ENCODE assay signal across 24 cellular contexts in the genomic region with DNA sequence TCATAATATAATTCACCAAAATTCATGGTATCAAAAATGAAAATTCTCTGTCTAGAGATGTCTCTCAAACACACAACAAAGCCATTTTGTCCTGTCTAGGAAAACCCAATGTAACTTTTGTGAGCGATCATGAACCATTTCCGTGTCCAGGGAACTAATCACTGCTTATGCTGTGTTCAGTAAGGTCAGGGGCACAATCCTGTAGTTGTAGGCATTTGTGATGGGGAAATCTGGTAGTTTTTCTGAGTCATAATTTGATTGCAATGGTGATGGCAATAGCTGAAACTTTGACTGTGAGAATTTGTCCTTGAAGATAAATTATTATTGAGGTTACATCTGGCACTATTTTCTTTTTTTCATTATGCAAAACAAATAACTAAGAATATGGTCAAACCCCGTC.
"Had no signal": no experiment of that assay in that cellular context is flagged by ENCODE, and none has a peak within 500 bp of the region (broad histone marks: within the 10 kb centered on the region; RNA-seq: fewer than 3 reads in every experiment).

No MANE protein-coding gene starts in this region.

- H3K36me3 ChIP-seq: brain microvascular endothelial cell, esophagus squamous epithelium, gastrocnemius medialis, heart left ventricle, left ventricle myocardium inferior, right atrium auricular region, suprapubic skin, vagina had no signal

- H3K9me3 ChIP-seq: esophagus squamous epithelium, gastrocnemius medialis, heart left ventricle, left ventricle myocardium inferior, right atrium auricular region, suprapubic skin, vagina had no signal

- H3K4me1 Mint-ChIP-seq: activated CD4-positive, alpha-beta T cell treated with anti-CD3 and anti-CD28 coated beads, Interleukin-2, amount 10 ng/mL, durations not matched to agents 24 days and 14 days; activated naive CD8-positive, alpha-beta T cell treated with anti-CD3 and anti-CD28 coated beads, Interleukin-2, amount 10 ng/mL, durations not matched to agents 7 days and 5 days; stimulated activated naive CD8-positive, alpha-beta T cell treated with anti-CD3 and anti-CD28 coated beads, Interleukin-15, amount 100 ng/mL, for 72 hours had no signal

- ATAC-seq: activated CD8-positive, alpha-beta T cell treated with anti-CD3 and anti-CD28 coated beads for 36 hours; activated T-helper 17 cell treated with anti-CD3 and anti-CD28 coated beads, Interleukin-2, amount 50 U/mL, for 72 hours; gastrocnemius medialis; heart left ventricle; stimulated activated naive CD8-positive, alpha-beta T cell treated with anti-CD3 and anti-CD28 coated beads, Interleukin-15, amount 100 ng/mL, for 72 hours had no signal

- H3K27ac Mint-ChIP-seq: activated CD4-positive, alpha-beta T cell treated with anti-CD3 and anti-CD28 coated beads, Interleukin-2, amount 10 ng/mL, durations not matched to agents 24 days and 14 days; activated CD8-positive, alpha-beta T cell treated with anti-CD3 and anti-CD28 coated beads for 36 hours; activated naive CD8-positive, alpha-beta T cell treated with anti-CD3 and anti-CD28 coated beads, Interleukin-2, amount 10 ng/mL, durations not matched to agents 7 days and 5 days; activated T-helper 17 cell treated with anti-CD3 and anti-CD28 coated beads, Interleukin-2, amount 50 U/mL, for 72 hours; stimulated activated naive CD8-positive, alpha-beta T cell treated with anti-CD3 and anti-CD28 coated beads, Interleukin-15, amount 100 ng/mL, for 72 hours had no signal

- FAIRE-seq: endothelial cell of umbilical vein, small intestine had no signal

- H3K4me3 ChIP-seq: esophagus squamous epithelium, gastrocnemius medialis, heart left ventricle, left ventricle myocardium inferior, right atrium auricular region, suprapubic skin, vagina had no signal

- H3K4me3 Mint-ChIP-seq: activated CD4-positive, alpha-beta T cell treated with anti-CD3 and anti-CD28 coated beads, Interleukin-2, amount 10 ng/mL, durations not matched to agents 24 days and 14 days; activated CD8-positive, alpha-beta T cell treated with anti-CD3 and anti-CD28 coated beads for 36 hours; activated naive CD8-positive, alpha-beta T cell treated with anti-CD3 and anti-CD28 coated beads, Interleukin-2, amount 10 ng/mL, durations not matched to agents 7 days and 5 days; activated T-helper 17 cell treated with anti-CD3 and anti-CD28 coated beads, Interleukin-2, amount 50 U/mL, for 72 hours; stimulated activated naive CD8-positive, alpha-beta T cell treated with anti-CD3 and anti-CD28 coated beads, Interleukin-15, amount 100 ng/mL, for 72 hours had no signal

- DNase-seq: activated CD4-positive, alpha-beta T cell treated with anti-CD3 and anti-CD28 coated beads, Interleukin-2, amount 10 ng/mL, durations not matched to agents 24 days and 14 days; activated CD4-positive, CD25-positive, alpha-beta regulatory T cell; activated CD8-positive, alpha-beta T cell treated with anti-CD3 and anti-CD28 coated beads for 36 hours; activated naive CD4-positive, alpha-beta T cell; activated naive CD8-positive, alpha-beta T cell treated with anti-CD3 and anti-CD28 coated beads, Interleukin-2, amount 10 ng/mL, durations not matched to agents 7 days and 5 days; activated T-cell treated with anti-CD3 and anti-CD28 coated beads, Interleukin-2, amount 50 U/mL, for 1 hour; aorta; brain microvascular endothelial cell; dermis blood vessel endothelial cell; effector memory CD4-positive, alpha-beta T cell; esophagus squamous epithelium; gastrocnemius medialis; heart left ventricle; left ventricle myocardium inferior; occipital lobe; posterior cingulate gyrus; small intestine; stimulated activated CD4-positive, alpha-beta T cell treated with anti-CD3 and anti-CD28 coated beads, Interleukin-4, amount 100 ng/mL, for 1 hour; stimulated activated naive CD8-positive, alpha-beta T cell treated with anti-CD3 and anti-CD28 coated beads, Interleukin-15, amount 100 ng/mL, for 72 hours had no signal

- H3K9me3 Mint-ChIP-seq: activated CD8-positive, alpha-beta T cell treated with anti-CD3 and anti-CD28 coated beads for 36 hours; activated T-helper 17 cell treated with anti-CD3 and anti-CD28 coated beads, Interleukin-2, amount 50 U/mL, for 72 hours; stimulated activated naive CD8-positive, alpha-beta T cell treated with anti-CD3 and anti-CD28 coated beads, Interleukin-15, amount 100 ng/mL, for 72 hours had no signal

- H3K4me1 ChIP-seq: gastrocnemius medialis, heart left ventricle, left ventricle myocardium inferior, right atrium auricular region, vagina had no signal

- H3K27ac ChIP-seq: brain microvascular endothelial cell, esophagus squamous epithelium, gastrocnemius medialis, heart left ventricle, left ventricle myocardium inferior, right atrium auricular region, suprapubic skin, vagina had no signal

- H3K36me3 Mint-ChIP-seq: activated naive CD8-positive, alpha-beta T cell treated with anti-CD3 and anti-CD28 coated beads, Interleukin-2, amount 10 ng/mL, durations not matched to agents 7 days and 5 days had no signal

- H3K27me3 ChIP-seq: brain microvascular endothelial cell, gastrocnemius medialis, heart left ventricle, right atrium auricular region, suprapubic skin, vagina had no signal
